In the genomic region with DNA sequence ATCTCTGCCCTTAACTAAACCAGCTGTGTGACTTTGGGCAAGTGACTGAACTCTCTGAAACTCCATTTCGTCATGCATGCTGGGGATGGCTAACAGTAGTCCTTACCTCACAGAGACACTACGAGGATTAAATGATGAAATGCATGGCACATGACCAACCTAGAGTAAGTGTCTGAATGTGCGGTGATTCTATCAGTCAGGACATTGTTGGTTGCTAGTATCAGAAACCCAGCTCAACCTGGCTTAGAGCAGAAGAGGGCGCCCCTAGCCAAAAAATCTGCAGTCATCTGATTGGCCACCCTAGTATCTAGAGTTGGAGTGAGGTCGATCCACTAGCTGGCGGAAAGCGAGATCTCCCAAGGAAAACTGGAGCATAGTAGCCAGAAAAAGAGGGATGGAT, we compare ENCODE assay signal across 14 cellular contexts. TPM values are rescaled to one million over a fixed set of nuclear protein-coding genes. Genes with fewer than 3 reads are reported as not detected.
DNase-seq lines count a peak whose midpoint lies in the region; ATAC-seq and TF ChIP-seq lines count a peak whose summit lies in the region.
"Had no signal": no experiment of that assay in that cellular context is flagged by ENCODE, and none has a peak within 500 bp of the region (broad histone marks: within the 10 kb centered on the region; RNA-seq: fewer than 3 reads in every experiment).

No MANE protein-coding gene starts in this region.

- H3K27ac ChIP-seq in adrenal gland (peak overlapping the region in 2 of 5 donors; percentile 54 to 69), right cardiac atrium (ENCODE audit: low read length) (peak overlapping the region; percentile 20)
- H3K27ac ChIP-seq: Peyer's patch, suprapubic skin had no signal

- CTCF ChIA-PET in activated CD8-positive, alpha-beta T cell treated with anti-CD3 and anti-CD28 coated beads for 36 hours (lab: Charles Lee) = interaction anchor here (1.1 kb wide), 1 partner anchor 31 kb away, joined by 3 read pairs; no protein-coding TSS in a partner anchor

- H3K27me3 ChIP-seq in adrenal gland (no peaks in the 10 kb centered on the region), right cardiac atrium (ENCODE audit: control insufficient read depth, insufficient read depth) (no peaks in the 10 kb centered on the region)
- H3K27me3 ChIP-seq: Peyer's patch, suprapubic skin had no signal

- WGBS in adrenal gland, 4 donors = 65 to 79% (median 70%) methylated on average over 7 of the region's 7 CpGs
- WGBS in right cardiac atrium = 45% methylated on average over 7 of the region's 7 CpGs

- H3K4me3 ChIP-seq in adrenal gland = no peak overlapping the region
- H3K4me3 ChIP-seq in right cardiac atrium (ENCODE audit: low read length) = no peak overlapping the region
- H3K4me3 ChIP-seq: mucosa of descending colon, Peyer's patch, suprapubic skin had no signal

- no peaks in the 10 kb centered on the region for H3K36me3 Mint-ChIP-seq in activated CD8-positive, alpha-beta T cell treated with anti-CD3 and anti-CD28 coated beads for 36 hours (ENCODE audit: low read depth)

- no peaks in the 10 kb centered on the region for H3K4me1 Mint-ChIP-seq in activated CD8-positive, alpha-beta T cell treated with anti-CD3 and anti-CD28 coated beads for 36 hours (ENCODE audit: low read depth)

- H3K4me1 ChIP-seq in adrenal gland (replicated peaks in 1 of 2) (peaks cover 18 to 48% of the 10 kb centered on the region in 2 donors), right cardiac atrium (ENCODE audit: control insufficient read depth, insufficient read depth, low read length) (peaks cover 20% of the 10 kb centered on the region)

- no peak for DNase-seq in Right ventricle myocardium inferior (ENCODE audit: missing footprints)
- no peak for DNase-seq in cardiac septum (ENCODE audit: low spot score)
- DNase-seq in adrenal gland = peak in 4 of 7 donors; percentile 10 to 63 (median 53)
- DNase-seq in right cardiac atrium = peak in 1 of 3 donors; percentile 73
- no peak for DNase-seq in AG08396 (ENCODE audit: low spot score)
- no peak for DNase-seq in NCI-H1436 treated with DMSO at 0.1 percent for 48 hours (lab: John Stamatoyannopoulos, UW)
- DNase-seq in activated CD8-positive, alpha-beta T cell treated with anti-CD3 and anti-CD28 coated beads for 36 hours = no peak
- DNase-seq: effector memory CD8-positive, alpha-beta T cell; EL; mucosa of descending colon; NCI-H2029 treated with DMSO at 0.1 percent for 48 hours had no signal

- H3K9me3 Mint-ChIP-seq in activated CD8-positive, alpha-beta T cell treated with anti-CD3 and anti-CD28 coated beads for 36 hours = no peaks in the 10 kb centered on the region
- H3K9me3 Mint-ChIP-seq: effector memory CD8-positive, alpha-beta T cell had no signal

- H3K9me3 ChIP-seq in adrenal gland (replicated peaks in 1 of 3) (no peaks in the 10 kb centered on the region), right cardiac atrium (ENCODE audit: control insufficient read depth, low read length) (no peaks in the 10 kb centered on the region)
- H3K9me3 ChIP-seq: mucosa of descending colon, Peyer's patch, suprapubic skin had no signal

- peaks cover 2% of the 10 kb centered on the region for H3K27me3 Mint-ChIP-seq in activated CD8-positive, alpha-beta T cell treated with anti-CD3 and anti-CD28 coated beads for 36 hours

- peaks cover 0 to 9% of the 10 kb centered on the region in 2 donors for H3K36me3 ChIP-seq in adrenal gland (replicated peaks in 1 of 2)

- no peak overlapping the region for H3K27ac Mint-ChIP-seq in activated CD8-positive, alpha-beta T cell treated with anti-CD3 and anti-CD28 coated beads for 36 hours

- H3K4me3 Mint-ChIP-seq in activated CD8-positive, alpha-beta T cell treated with anti-CD3 and anti-CD28 coated beads for 36 hours = no peak overlapping the region
- H3K4me3 Mint-ChIP-seq: effector memory CD8-positive, alpha-beta T cell had no signal

- intact Hi-C loops in Right ventricle myocardium inferior (cut with DNase I) = no loop called here
- intact Hi-C loops in cardiac septum (cut with DNase I) = loop anchor here (1.0 kb wide), 1 partner anchor 31 kb away; no protein-coding TSS in a partner anchor
- intact Hi-C loops in adrenal gland (cut with DNase I) = no loop called here
- intact Hi-C loops in right cardiac atrium (cut with DNase I) = no loop called here
- intact Hi-C loops in activated CD8-positive, alpha-beta T cell treated with anti-CD3 and anti-CD28 coated beads for 36 hours (cut with micrococcal nuclease) = no loop called here

- POLR2A ChIA-PET in activated CD8-positive, alpha-beta T cell treated with anti-CD3 and anti-CD28 coated beads for 36 hours (lab: Charles Lee) = no interaction called here

- TF ChIP-seq CTCF in adrenal gland (IDR thresholded peaks at IDR 0.05) = no peak
- no peak for TF ChIP-seq CTCF in activated CD8-positive, alpha-beta T cell treated with anti-CD3 and anti-CD28 coated beads for 36 hours (IDR thresholded peaks at IDR 0.05)

- no peak for TF ChIP-seq POLR2A in adrenal gland (IDR thresholded peaks at IDR 0.05)

- peak; percentile 27 for ATAC-seq in Right ventricle myocardium inferior
- ATAC-seq in right cardiac atrium = peak; percentile 55 to 61
- ATAC-seq in GM21786 (IDR thresholded peaks at IDR 0.05; ENCODE audit: unreplicated experiment) = no peak
- no peak for ATAC-seq in activated CD8-positive, alpha-beta T cell treated with anti-CD3 and anti-CD28 coated beads for 36 hours
- ATAC-seq: effector memory CD8-positive, alpha-beta T cell; mucosa of descending colon had no signal

RNA-seq across cellular contexts. Expression of gene NEURL1B, which starts 25.2 kb away (rescaled TPM):
- total RNA-seq in Right ventricle myocardium inferior = 37.1 TPM
- total RNA-seq in cardiac septum = 19.7 TPM
- 10 to 100 TPM; 26.2 to 99.9 (median 60.5) TPM for total RNA-seq in adrenal gland
- 10 to 100 TPM in 2 of 3 donors, 1 to 10 TPM in 1; 9.8 to 17.9 (median 13.9) TPM for polyA plus RNA-seq in adrenal gland
- total RNA-seq in right cardiac atrium = 10 to 100 TPM; 13.2 to 23.1 (median 18.1) TPM
- polyA plus RNA-seq in right cardiac atrium = 16.7 TPM
- under 1 TPM; 0.18 to 0.22 TPM for total RNA-seq in activated CD8-positive, alpha-beta T cell treated with anti-CD3 and anti-CD28 coated beads for 36 hours

Comparison
In these comparisons a context has a peak if more than half of its experiments do, and no peak if none do; other contexts are left out.
1. ATAC-seq: peak in Right ventricle myocardium inferior (single experiment) and right cardiac atrium (2 of 2); none in GM21786 (single experiment) and activated CD8-positive, alpha-beta T cell treated with anti-CD3 and anti-CD28 coated beads for 36 hours (single experiment).
2. DNase-seq: peak in adrenal gland (4 of 7); none in Right ventricle myocardium inferior (single experiment), cardiac septum (single experiment), AG08396 (single experiment), NCI-H1436 treated with DMSO at 0.1 percent for 48 hours (single experiment) and activated CD8-positive, alpha-beta T cell treated with anti-CD3 and anti-CD28 coated beads for 36 hours (single experiment).
3. RNA of gene NEURL1B, which starts 25.2 kb away (total RNA-seq): 26.2 to 99.9 TPM in adrenal gland, 37.1 TPM in Right ventricle myocardium inferior (single experiment), 19.7 TPM in cardiac septum (single experiment) and 13.2 to 23.1 TPM in right cardiac atrium; 0.18 to 0.22 TPM in activated CD8-positive, alpha-beta T cell treated with anti-CD3 and anti-CD28 coated beads for 36 hours; every median in the first group is over 10 times any median in the second.